ENCODE assay signal across 16 cellular contexts in the genomic region with DNA sequence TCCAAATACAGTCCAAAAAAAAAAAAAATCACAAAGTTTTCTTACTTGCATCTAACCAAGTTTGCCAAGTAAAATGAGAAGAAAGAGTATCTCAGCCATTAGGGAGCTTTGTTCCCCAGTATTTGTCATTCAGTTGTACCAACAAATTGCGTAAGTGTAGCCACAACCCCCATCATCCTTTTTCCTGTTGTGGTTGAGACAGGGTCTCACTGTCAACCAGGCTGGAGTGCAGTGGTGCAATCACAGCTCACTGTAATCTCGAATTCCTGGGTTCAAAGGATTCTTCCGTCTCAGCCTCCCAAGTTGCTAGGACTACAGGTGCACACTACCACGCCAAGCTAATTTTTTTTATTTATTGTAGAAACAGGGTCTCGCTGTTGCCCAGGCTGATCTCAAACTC. TPM values are rescaled to one million over a fixed set of nuclear protein-coding genes. Genes with fewer than 3 reads are reported as not detected.
DNase-seq lines count a peak whose midpoint lies in the region; ATAC-seq lines count a peak whose summit lies in the region.
"Had no signal": no experiment of that assay in that cellular context is flagged by ENCODE, and none has a peak within 500 bp of the region (broad histone marks: within the 10 kb centered on the region; RNA-seq: fewer than 3 reads in every experiment).

No MANE protein-coding gene starts in this region.

- peak; percentile 15 for DNase-seq in NK-92 treated with Interleukin-12 subunit alpha and Interleukin-12 subunit beta, amount 100 ng/mL, for 24 hours (lab: John Stamatoyannopoulos, UW)
- no peak for DNase-seq in NK-92 (lab: John Stamatoyannopoulos, UW; ENCODE audit: unreplicated experiment)
- DNase-seq in NOMO-1 (lab: John Stamatoyannopoulos, UW; ENCODE audit: unreplicated experiment in 2 of 2) = peak; percentile 56 to 66
- peak; percentile 55 for DNase-seq in central memory CD4-positive, alpha-beta T cell
- DNase-seq in renal cortical epithelial cell (ENCODE audit: low read depth) = peak; percentile 28
- no peak for DNase-seq in HuH-7.5 (ENCODE audit: low spot score)
- no peak for DNase-seq in GOT3 (lab: John Stamatoyannopoulos, UW)
- DNase-seq: activated CD4-positive, CD25-positive, alpha-beta regulatory T cell treated with anti-CD3 and anti-CD28 coated beads, Interleukin-2, amount 50 U/mL, for 72 hours; Calu3; effector CD4-positive, alpha-beta T cell; H7; NCI-H1092; PC-9; stomach had no signal

- no peak for ATAC-seq in HG03460 (IDR thresholded peaks at IDR 0.05; ENCODE audit: unreplicated experiment)
- ATAC-seq: body of pancreas had no signal

RNA-seq across cellular contexts. Expression of gene STX6, which starts 9.5 kb away (rescaled TPM):
- total RNA-seq in renal cortical epithelial cell = 31.4 and 38.8 TPM in 2 replicates

RNA-seq across cellular contexts. Expression of gene MR1, which starts 20.6 kb away (rescaled TPM):
- 27.4 and 28.7 TPM in 2 replicates for total RNA-seq in renal cortical epithelial cell
- total RNA-seq: H7 had no signal

Comparison
In these comparisons a context has a peak if more than half of its experiments do, and no peak if none do; other contexts are left out.
1. DNase-seq: peak in NK-92 treated with Interleukin-12 subunit alpha and Interleukin-12 subunit beta, amount 100 ng/mL, for 24 hours (single experiment), NOMO-1 (2 of 2), central memory CD4-positive, alpha-beta T cell (single experiment) and renal cortical epithelial cell (single experiment); none in NK-92 (single experiment), HuH-7.5 (single experiment) and GOT3 (single experiment).